21 cellular contexts compared by ENCODE assay signal in the genomic region with DNA sequence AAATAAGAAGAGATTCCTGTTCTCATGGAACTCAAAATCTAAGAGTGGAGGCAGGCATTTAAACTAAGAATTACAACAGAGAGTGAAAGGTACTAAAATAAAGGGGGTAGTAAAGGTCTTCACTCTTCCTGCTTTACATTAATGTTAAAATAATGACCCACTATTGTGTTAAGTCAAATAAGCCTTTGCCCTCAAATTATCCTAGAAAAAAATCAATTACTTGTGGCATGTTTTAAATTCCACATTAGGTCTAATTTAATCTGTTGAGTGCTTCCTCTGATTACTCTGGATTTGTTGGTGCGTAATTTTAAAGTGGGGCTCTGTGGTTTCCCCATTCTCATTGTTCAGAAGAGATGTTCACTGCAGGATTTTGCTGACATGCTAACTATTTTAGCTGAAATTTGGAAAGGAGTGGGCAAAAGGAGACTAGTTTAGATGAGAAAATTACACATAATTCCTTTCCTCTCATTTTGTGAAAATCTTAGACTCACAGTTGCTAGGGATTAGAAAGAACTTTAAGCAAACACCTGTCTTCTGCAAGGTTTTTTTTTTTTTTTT. TPM values are rescaled to one million over a fixed set of nuclear protein-coding genes. Genes with fewer than 3 reads are reported as not detected.
DNase-seq lines count a peak whose midpoint lies in the region; ATAC-seq and TF ChIP-seq lines count a peak whose summit lies in the region.
"Had no signal": no experiment of that assay in that cellular context is flagged by ENCODE, and none has a peak within 500 bp of the region (broad histone marks: within the 10 kb centered on the region; RNA-seq: fewer than 3 reads in every experiment).

No MANE protein-coding gene starts in this region.

- H3K27me3 Mint-ChIP-seq in activated CD4-positive, alpha-beta T cell treated with anti-CD3 and anti-CD28 coated beads, Interleukin-2, amount 10 ng/mL, durations not matched to agents 7 days and 5 days: no peaks in the 10 kb centered on the region
- H3K27me3 Mint-ChIP-seq in H9 (ENCODE audit: low read depth): no peaks in the 10 kb centered on the region
- no peaks in the 10 kb centered on the region for H3K27me3 Mint-ChIP-seq in brain
- H3K27me3 Mint-ChIP-seq: CD8-positive, alpha-beta memory T cell; central memory CD8-positive, alpha-beta T cell had no signal

- H4K91ac ChIP-seq in H9 (ENCODE audit: insufficient read length, low read depth, low read length): no peak overlapping the region

- peak overlapping the region; percentile 37 for H3K4me3 Mint-ChIP-seq in activated CD4-positive, alpha-beta T cell treated with anti-CD3 and anti-CD28 coated beads, Interleukin-2, amount 10 ng/mL, durations not matched to agents 7 days and 5 days
- no peak overlapping the region for H3K4me3 Mint-ChIP-seq in H9
- H3K4me3 Mint-ChIP-seq in brain: peak overlapping the region in 3 of 5 experiments; percentile 9 to 36 (median 28)
- H3K4me3 Mint-ChIP-seq: central memory CD8-positive, alpha-beta T cell; neural crest cell had no signal

- H2BK120ac ChIP-seq in H9 (ENCODE audit: low read depth, low read length, poor library complexity, severe bottlenecking): no peak overlapping the region

- no peak overlapping the region for H3K56ac ChIP-seq in H9 (ENCODE audit: insufficient read length, low read depth, low read length)

- WGBS in H9 (ENCODE audit: extremely low coverage, insufficient read length, low lambda C conversion rate): no CpG with 5 or more reads among the region's 1 CpG

- TF ChIP-seq CTCF in H9 (conservative IDR thresholded peaks at IDR 0.05): no peak
- TF ChIP-seq CTCF in Panc1 (IDR thresholded peaks at IDR 0.05): no peak
- TF ChIP-seq CTCF in brain (conservative IDR thresholded peaks at IDR 0.05): no peak

- H3K79me1 ChIP-seq in H9 (ENCODE audit: insufficient read depth, low read depth, low read length, poor library complexity, severe bottlenecking): no peaks in the 10 kb centered on the region

- H3K9ac ChIP-seq in H9 (ENCODE audit: extremely low read depth, insufficient read length, low read length): no peak overlapping the region

- H2AK5ac ChIP-seq in H9 (ENCODE audit: insufficient read length, low read length): no peak overlapping the region

- H3K27ac ChIP-seq in H9 (ENCODE audit: insufficient read length, low read depth, low read length) (no peak overlapping the region), Panc1 (ENCODE audit: low read length) (peak overlapping the region; percentile 66)
- H3K27ac ChIP-seq: ascending aorta, hepatocyte, VCaP had no signal

- no peak overlapping the region for H4K5ac ChIP-seq in H9 (ENCODE audit: insufficient read length, low read depth, low read length)

- no peak overlapping the region for H2BK15ac ChIP-seq in H9 (ENCODE audit: low read depth, low read length)

- peaks cover 5% of the 10 kb centered on the region for H3K36me3 Mint-ChIP-seq in activated CD4-positive, alpha-beta T cell treated with anti-CD3 and anti-CD28 coated beads, Interleukin-2, amount 10 ng/mL, durations not matched to agents 7 days and 5 days (ENCODE audit: low read depth)
- H3K36me3 Mint-ChIP-seq in H9 (ENCODE audit: insufficient read depth in 1 of 3, low read depth in 3 of 3) (no peaks in the 10 kb centered on the region), brain (peaks cover 5% of the 10 kb centered on the region)

- H4K8ac ChIP-seq in H9 (replicated peaks; ENCODE audit: insufficient read length, low read depth, low read length): no peak overlapping the region

- intact Hi-C loops in Panc1 (cut with micrococcal nuclease; ENCODE audit: unreplicated experiment): no loop called here

- no peak overlapping the region for H3K23ac ChIP-seq in H9 (ENCODE audit: insufficient read length, low read depth, low read length)

- H3K36me3 ChIP-seq in Panc1 (ENCODE audit: control insufficient read depth, insufficient read depth, low read length): no peaks in the 10 kb centered on the region
- H3K36me3 ChIP-seq: ascending aorta had no signal

- H3K9me3 ChIP-seq in H9 (ENCODE audit: control insufficient read depth, low read depth, low read length) (no peaks in the 10 kb centered on the region), Panc1 (ENCODE audit: control insufficient read depth, insufficient read depth, low read depth, low read length) (no peaks in the 10 kb centered on the region)
- H3K9me3 ChIP-seq: ascending aorta had no signal

- no peak overlapping the region for H3K18ac ChIP-seq in H9 (ENCODE audit: insufficient read length, low read depth, low read length)

- no peak overlapping the region for H2AFZ ChIP-seq in H9 (ENCODE audit: low read length)
- H2AFZ ChIP-seq: hepatocyte had no signal

- no peak for ATAC-seq in Panc1

- no peaks in the 10 kb centered on the region for H3K79me2 ChIP-seq in H9 (ENCODE audit: insufficient read depth, low read length)

- DNase-seq in activated CD4-positive, alpha-beta T cell treated with anti-CD3 and anti-CD28 coated beads, Interleukin-2, amount 10 ng/mL, durations not matched to agents 7 days and 5 days: no peak
- DNase-seq in activated CD4-positive, alpha-beta T cell treated with anti-CD3 and anti-CD28 coated beads for 1 hour: no peak
- DNase-seq in H9 (no peak), Panc1 (ENCODE audit: low read depth, low spot score) (no peak), kidney tubule cell (ENCODE audit: low spot score) (no peak), cerebellar cortex (ENCODE audit: low spot score) (no peak), HPDE6-E6E7 (ENCODE audit: extremely low spot score) (no peak)
- DNase-seq: activated effector memory CD4-positive, alpha-beta T cell treated with Interleukin-2 at 50 U/mL for 16 hours; CD8-positive, alpha-beta memory T cell; DMS53; KBM-7; NCI-H1930; NCI-H345; stimulated activated CD4-positive, alpha-beta T cell treated with anti-CD3 and anti-CD28 coated beads, Interleukin-2, amount 100 ng/mL, for 24 hours; trophoblast cell had no signal

- peaks cover 67% of the 10 kb centered on the region for H3K4me1 Mint-ChIP-seq in activated CD4-positive, alpha-beta T cell treated with anti-CD3 and anti-CD28 coated beads, Interleukin-2, amount 10 ng/mL, durations not matched to agents 7 days and 5 days
- H3K4me1 Mint-ChIP-seq in H9 (peaks cover 52 to 54% of the 10 kb centered on the region in 2 experiments), brain (peaks cover 90% of the 10 kb centered on the region)

- H3K27me3 ChIP-seq in H9 (ENCODE audit: insufficient read depth, low read length): no peaks in the 10 kb centered on the region
- no peaks in the 10 kb centered on the region for H3K27me3 ChIP-seq in Panc1 (ENCODE audit: control insufficient read depth, insufficient read depth, low read length)
- H3K27me3 ChIP-seq: ascending aorta, hepatocyte had no signal

- no peak overlapping the region for H2BK12ac ChIP-seq in H9 (ENCODE audit: insufficient read length, low read depth, low read length)

- H2BK20ac ChIP-seq in H9 (ENCODE audit: low read depth, low read length, poor library complexity, severe bottlenecking): no peak overlapping the region

- H3K4me2 ChIP-seq in H9 (ENCODE audit: insufficient read depth, insufficient read length, low read length): no peak overlapping the region
- H3K4me2 ChIP-seq: hepatocyte had no signal

- H4K20me1 ChIP-seq in H9 (ENCODE audit: control insufficient read depth, insufficient read depth, insufficient read length): no peaks in the 10 kb centered on the region

- H3K14ac ChIP-seq in H9 (ENCODE audit: insufficient read depth, low read length): no peak overlapping the region

- in situ Hi-C loops in Panc1 (cut with HindIII; ENCODE audit: low pct_unique_long_range_greater_than_20kb, low sequenced_read_pairs): no loop called here

- no peak overlapping the region for H3K27ac Mint-ChIP-seq in activated CD4-positive, alpha-beta T cell treated with anti-CD3 and anti-CD28 coated beads, Interleukin-2, amount 10 ng/mL, durations not matched to agents 7 days and 5 days
- H3K27ac Mint-ChIP-seq in H9: peak overlapping the region; percentile 30 to 68 (median 41); a peak in 1 of 7 replicates
- peak overlapping the region in 2 of 5 experiments; percentile 3 to 76 for H3K27ac Mint-ChIP-seq in brain

- H3K4me1 ChIP-seq in H9 (ENCODE audit: insufficient read depth, low read length): peaks cover 7% of the 10 kb centered on the region; the same call in 1 of the 2 replicates
- H3K4me1 ChIP-seq in Panc1 (ENCODE audit: control insufficient read depth, insufficient read depth, low read length): peaks cover 53% of the 10 kb centered on the region
- H3K4me1 ChIP-seq: ascending aorta had no signal

- no peak overlapping the region for H2BK5ac ChIP-seq in H9 (ENCODE audit: insufficient read length, low read length)

- H3T11ph ChIP-seq in H9 (ENCODE audit: low read length): no peak overlapping the region

- CTCF ChIA-PET in activated CD4-positive, alpha-beta T cell treated with anti-CD3 and anti-CD28 coated beads, Interleukin-2, amount 10 ng/mL, durations not matched to agents 7 days and 5 days (lab: Charles Lee): no interaction called here
- CTCF ChIA-PET in Panc1 (lab: Charles Lee): no interaction called here

- BruUV-seq in Panc1 (replicated peaks; lab: Mats Ljungman, UMichigan): no TSS peak

- H3K4me3 ChIP-seq in Panc1 (ENCODE audit: low read depth in 2 of 2, low read length in 2 of 2): no peak overlapping the region
- H3K4me3 ChIP-seq: ascending aorta, hepatocyte had no signal

- POLR2A ChIA-PET in activated CD4-positive, alpha-beta T cell treated with anti-CD3 and anti-CD28 coated beads, Interleukin-2, amount 10 ng/mL, durations not matched to agents 7 days and 5 days (lab: Charles Lee): no interaction called here
- POLR2A ChIA-PET in Panc1 (lab: Charles Lee): no interaction called here

- no peaks in the 10 kb centered on the region for H3K9me3 Mint-ChIP-seq in activated CD4-positive, alpha-beta T cell treated with anti-CD3 and anti-CD28 coated beads, Interleukin-2, amount 10 ng/mL, durations not matched to agents 7 days and 5 days
- H3K9me3 Mint-ChIP-seq in H9 (no peaks in the 10 kb centered on the region; a peak in 1 of 5 replicates), brain (peaks cover 0 to 5% (median 0%) of the 10 kb centered on the region in 5 experiments)
- H3K9me3 Mint-ChIP-seq: CD8-positive, alpha-beta memory T cell; central memory CD8-positive, alpha-beta T cell; neural crest cell had no signal

- no peak overlapping the region for H3K4ac ChIP-seq in H9 (ENCODE audit: low read depth, low read length)

- H3K23me2 ChIP-seq in H9 (ENCODE audit: insufficient read length, low read depth, low read length, poor library complexity, severe bottlenecking): no peaks in the 10 kb centered on the region

RNA-seq across cellular contexts. Expression of a gene that starts 35.5 kb away (rescaled TPM):
- total RNA-seq in activated CD4-positive, alpha-beta T cell treated with anti-CD3 and anti-CD28 coated beads, Interleukin-2, amount 10 ng/mL, durations not matched to agents 7 days and 5 days: 100 to 1,000 TPM; 102 to 133 TPM
- total RNA-seq in H9 (2021) (32.0 and 32.7 TPM in 2 replicates), Panc1 (2021; ENCODE audit: unreplicated experiment) (50.0 TPM)
- 46.9 TPM for polyA plus RNA-seq in Panc1 (2012; ENCODE audit: insufficient read length)
- polyA plus RNA-seq in brain (ENCODE audit: insufficient read depth, low read depth, low replicate concordance): 72.6 TPM

Comparison
In these comparisons a context has a peak if more than half of its experiments do, and no peak if none do; other contexts are left out.
1. H3K4me3 Mint-ChIP-seq: peak in activated CD4-positive, alpha-beta T cell treated with anti-CD3 and anti-CD28 coated beads, Interleukin-2, amount 10 ng/mL, durations not matched to agents 7 days and 5 days (single experiment) and brain (3 of 5); none in H9 (0 of 2).